In the genomic region with DNA sequence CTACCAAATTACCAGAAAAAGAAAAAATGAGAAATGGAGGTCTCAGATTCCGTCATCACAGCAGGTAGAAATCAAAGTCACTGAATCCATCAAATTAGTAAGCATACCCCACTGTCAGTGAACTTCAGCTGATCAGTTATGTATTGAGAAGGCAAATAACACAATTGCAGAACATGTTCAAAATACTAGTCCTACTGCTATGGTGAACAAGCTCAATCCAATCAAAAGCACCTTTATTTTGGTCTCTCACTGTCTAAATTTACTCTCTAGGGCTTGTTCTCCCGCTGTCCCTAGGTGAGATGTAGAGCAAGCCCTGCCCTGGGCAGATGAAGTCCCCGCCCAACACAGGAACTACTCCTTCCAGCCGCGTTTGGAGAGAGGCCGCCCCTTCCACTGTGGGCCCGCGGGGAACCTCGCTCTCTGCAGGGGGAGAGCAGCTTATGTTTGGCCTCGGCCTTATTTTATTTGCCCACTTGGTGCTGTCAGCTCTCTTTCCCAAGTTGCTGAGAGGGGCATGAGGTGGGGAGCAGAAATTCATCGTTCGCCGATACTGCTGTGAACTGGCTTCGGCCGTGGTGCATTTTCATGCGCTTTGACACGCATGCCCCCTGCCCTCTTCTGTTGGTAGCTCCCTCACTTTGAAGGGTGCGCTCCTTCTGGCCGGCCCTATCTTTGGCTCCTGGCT, we compare ENCODE assay signal across 11 cellular contexts. TPM values are rescaled to one million over a fixed set of nuclear protein-coding genes. Genes with fewer than 3 reads are reported as not detected.
DNase-seq lines count a peak whose midpoint lies in the region; ATAC-seq and TF ChIP-seq lines count a peak whose summit lies in the region.
"Had no signal": no experiment of that assay in that cellular context is flagged by ENCODE, and none has a peak within 500 bp of the region (broad histone marks: within the 10 kb centered on the region; RNA-seq: fewer than 3 reads in every experiment).

No MANE protein-coding gene starts in this region.

- H3K36me3 Mint-ChIP-seq in brain: peaks cover 22% of the 10 kb centered on the region
- peaks cover 25% of the 10 kb centered on the region for H3K36me3 Mint-ChIP-seq in type B pancreatic cell

- H3K27me3 ChIP-seq in right atrium auricular region (no peaks in the 10 kb centered on the region), right lobe of liver (no peaks in the 10 kb centered on the region), MM.1S (replicated peaks; ENCODE audit: insufficient read depth, low read length) (no peaks in the 10 kb centered on the region)
- H3K27me3 ChIP-seq: BLaER1 treated with 17β-estradiol and CSF1 and Interleukin-3, amounts not matched to agents 10 nM and 100 nM; esophagus muscularis mucosa; Peyer's patch had no signal

- 50% methylated on average over 4 of the region's 19 CpGs for WGBS in right lobe of liver (ENCODE audit: insufficient coverage, low coverage, low lambda C conversion rate, missing lambda C conversion rate)

- H3K27ac ChIP-seq in right atrium auricular region: no peak overlapping the region
- no peak overlapping the region for H3K27ac ChIP-seq in right lobe of liver
- no peak overlapping the region for H3K27ac ChIP-seq in MM.1S (ENCODE audit: low read length)
- H3K27ac ChIP-seq: BLaER1 treated with 17β-estradiol and CSF1 and Interleukin-3, amounts not matched to agents 10 nM and 100 nM; esophagus muscularis mucosa had no signal

- H3K4me3 Mint-ChIP-seq in brain: no peak overlapping the region
- H3K4me3 Mint-ChIP-seq in type B pancreatic cell: peak overlapping the region; percentile 12

- ATAC-seq in Right ventricle myocardium superior (ENCODE audit: poor library complexity) (peak; percentile 73), right lobe of liver (peak in 3 of 4 donors; percentile 22 to 31 (median 30)), GM19395 (IDR thresholded peaks at IDR 0.05; ENCODE audit: unreplicated experiment) (no peak)

- H3K27ac Mint-ChIP-seq in brain (peak overlapping the region in 3 of 5 experiments; percentile 6 to 63 (median 40)), type B pancreatic cell (peak overlapping the region; percentile 70)

- H3K4me1 ChIP-seq in right atrium auricular region (no peaks in the 10 kb centered on the region), right lobe of liver (peaks cover 0 to under 1% (median 0%) of the 10 kb centered on the region in 4 donors), MM.1S (ENCODE audit: low read length) (no peaks in the 10 kb centered on the region)

- TF ChIP-seq POLR2A in right lobe of liver (IDR thresholded peaks at IDR 0.05): no peak

- H3K4me3 ChIP-seq in right atrium auricular region: peak overlapping the region in 1 of 2 donors; percentile 22
- H3K4me3 ChIP-seq in right lobe of liver: no peak overlapping the region
- no peak overlapping the region for H3K4me3 ChIP-seq in MM.1S (ENCODE audit: low read length)
- H3K4me3 ChIP-seq: BLaER1 treated with 17β-estradiol and CSF1 and Interleukin-3, amounts not matched to agents 10 nM and 100 nM had no signal

- TF ChIP-seq CTCF in right atrium auricular region (IDR thresholded peaks at IDR 0.05): no peak
- no peak for TF ChIP-seq CTCF in brain (conservative IDR thresholded peaks at IDR 0.05)
- no peak for TF ChIP-seq CTCF in right lobe of liver (IDR thresholded peaks at IDR 0.05)
- no peak for TF ChIP-seq CTCF in type B pancreatic cell (conservative IDR thresholded peaks at IDR 0.05)
- TF ChIP-seq CTCF in MM.1S (IDR thresholded peaks at IDR 0.05; ENCODE audit: low read length): no peak

- intact Hi-C loops in Right ventricle myocardium superior (cut with DNase I): no loop called here
- intact Hi-C loops in right lobe of liver (cut with DNase I): loop anchor here in 1 of 2 donors (10.0 kb wide), 1 partner anchor 161 kb away; the partner anchor contains the start of gene TP53INP2

- H3K36me3 ChIP-seq in right atrium auricular region: peaks cover 28% of the 10 kb centered on the region
- H3K36me3 ChIP-seq in right lobe of liver: peaks cover 0 to 21% (median 9%) of the 10 kb centered on the region in 4 donors
- no peaks in the 10 kb centered on the region for H3K36me3 ChIP-seq in MM.1S (replicated peaks; ENCODE audit: insufficient read depth, low read length)

- H3K27me3 Mint-ChIP-seq in brain (no peaks in the 10 kb centered on the region), type B pancreatic cell (no peaks in the 10 kb centered on the region)

- no peaks in the 10 kb centered on the region for H3K9me3 ChIP-seq in right atrium auricular region
- no peaks in the 10 kb centered on the region for H3K9me3 ChIP-seq in right lobe of liver
- no peaks in the 10 kb centered on the region for H3K9me3 ChIP-seq in MM.1S (replicated peaks; ENCODE audit: insufficient read depth, low read length)
- H3K9me3 ChIP-seq: BLaER1 treated with 17β-estradiol and CSF1 and Interleukin-3, amounts not matched to agents 10 nM and 100 nM; esophagus muscularis mucosa; Peyer's patch had no signal

- no peaks in the 10 kb centered on the region for H3K9me2 ChIP-seq in MM.1S (replicated peaks; ENCODE audit: insufficient read depth, low read length)

- H3K4me1 Mint-ChIP-seq in brain (peaks cover 24% of the 10 kb centered on the region), type B pancreatic cell (ENCODE audit: unreplicated experiment) (peaks cover 35% of the 10 kb centered on the region)

- H3F3A ChIP-seq in MM.1S (ENCODE audit: insufficient read depth, low read length): no peaks in the 10 kb centered on the region

- H3K4me2 ChIP-seq in MM.1S (ENCODE audit: low read depth, low read length): no peak overlapping the region
- H3K4me2 ChIP-seq: BLaER1 treated with 17β-estradiol and CSF1 and Interleukin-3, amounts not matched to agents 10 nM and 100 nM had no signal

- no peak overlapping the region for H3K9ac ChIP-seq in MM.1S (ENCODE audit: low read length)
- H3K9ac ChIP-seq: BLaER1 treated with 17β-estradiol and CSF1 and Interleukin-3, amounts not matched to agents 10 nM and 100 nM had no signal

- no peak overlapping the region for H2AFZ ChIP-seq in MM.1S (ENCODE audit: low read length)

- H3K9me3 Mint-ChIP-seq in brain: peaks cover 0 to 4% (median 0%) of the 10 kb centered on the region in 5 experiments
- H3K9me3 Mint-ChIP-seq in type B pancreatic cell: peaks cover under 1% of the 10 kb centered on the region

- DNase-seq in Right ventricle myocardium superior (peak; percentile 43), right atrium auricular region (ENCODE audit: low spot score) (no peak), right lobe of liver (no peak), type B pancreatic cell (ENCODE audit: extremely low spot score, unreplicated experiment) (no peak), glomerular visceral epithelial cell (ENCODE audit: extremely low spot score) (no peak), MM.1S (no peak)
- DNase-seq: Peyer's patch had no signal

- no peaks in the 10 kb centered on the region for H3K79me2 ChIP-seq in MM.1S (ENCODE audit: low read length)

- no peaks in the 10 kb centered on the region for H4K20me1 ChIP-seq in MM.1S (ENCODE audit: insufficient read depth, low read length)

RNA-seq across cellular contexts. Expression of gene MAP1LC3A, which starts 14.3 kb away (rescaled TPM):
- 107 TPM for total RNA-seq in Right ventricle myocardium superior
- total RNA-seq in right atrium auricular region: 100 to 1,000 TPM; 111 to 120 TPM
- 298 TPM for polyA plus RNA-seq in brain (ENCODE audit: insufficient read depth, low read depth, low replicate concordance)
- total RNA-seq in right lobe of liver: 10 to 100 TPM; 14.4 to 39.6 (median 26.3) TPM
- total RNA-seq in type B pancreatic cell (ENCODE audit: low replicate concordance): 83.9 and 85.2 TPM in 2 replicates

RNA-seq across cellular contexts. Expression of gene DYNLRB1, which starts 28.0 kb away (rescaled TPM):
- total RNA-seq in Right ventricle myocardium superior (148 TPM), right atrium auricular region (100 to 1,000 TPM; 189 to 252 TPM), right lobe of liver (10 to 100 TPM; 34.8 to 84.3 (median 42.7) TPM), type B pancreatic cell (ENCODE audit: low replicate concordance) (164 and 201 TPM in 2 replicates)
- 1,097 TPM for polyA plus RNA-seq in brain (ENCODE audit: insufficient read depth, low read depth, low replicate concordance)
